ENCODE assay signal across 17 cellular contexts in the genomic region with DNA sequence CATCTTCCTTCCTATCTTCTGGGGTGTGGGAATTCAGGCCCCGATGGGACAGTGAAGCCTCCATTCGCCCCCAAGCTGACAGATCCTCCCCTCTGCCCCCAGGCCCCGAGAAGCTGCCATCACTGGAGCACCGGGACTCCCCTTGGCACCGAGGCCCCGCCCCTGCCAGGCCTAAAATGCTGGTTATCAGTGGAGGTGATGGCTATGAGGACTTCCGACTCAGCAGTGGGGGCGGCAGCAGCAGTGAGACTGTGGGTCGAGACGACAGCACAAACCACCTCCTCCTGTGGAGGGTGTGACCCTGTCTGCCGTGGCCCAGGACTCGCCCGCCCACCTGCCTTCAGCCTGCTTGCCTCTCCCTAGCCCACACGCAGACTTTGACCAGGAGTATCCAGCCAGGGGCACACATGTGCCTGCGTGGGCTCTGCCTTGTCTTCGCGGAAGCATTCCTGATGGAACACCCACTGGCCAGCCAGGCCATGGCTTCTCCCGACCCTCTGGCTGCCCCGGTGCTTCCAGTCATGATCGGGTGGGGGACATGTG. TPM values are rescaled to one million over a fixed set of nuclear protein-coding genes. Genes with fewer than 3 reads are reported as not detected.
DNase-seq lines count a peak whose midpoint lies in the region; ATAC-seq, FAIRE-seq and TF ChIP-seq lines count a peak whose summit lies in the region.
"Had no signal": no experiment of that assay in that cellular context is flagged by ENCODE, and none has a peak within 500 bp of the region (broad histone marks: within the 10 kb centered on the region; RNA-seq: fewer than 3 reads in every experiment).

No MANE protein-coding gene starts in this region.

- peaks cover 32% of the 10 kb centered on the region for H3K4me1 Mint-ChIP-seq in activated T-cell treated with anti-CD3 and anti-CD28 coated beads, Interleukin-2, amount 50 U/mL, for 4 hours (ENCODE audit: low read depth)
- H3K4me1 Mint-ChIP-seq in activated naive CD8-positive, alpha-beta T cell treated with anti-CD3 and anti-CD28 coated beads, Interleukin-2, amount 10 ng/mL, durations not matched to agents 7 days and 5 days, result peaks cover 24% of the 10 kb centered on the region

- H3K4me1 ChIP-seq in HEK293 (ENCODE audit: control insufficient read depth, insufficient read depth, low read length), result no peaks in the 10 kb centered on the region
- peaks cover 0 to 10% (median 0%) of the 10 kb centered on the region in 3 donors for H3K4me1 ChIP-seq in esophagus squamous epithelium
- H3K4me1 ChIP-seq: neural progenitor cell had no signal

- H3K9me3 Mint-ChIP-seq in activated T-cell treated with anti-CD3 and anti-CD28 coated beads, Interleukin-2, amount 50 U/mL, for 4 hours, result no peaks in the 10 kb centered on the region
- no peaks in the 10 kb centered on the region for H3K9me3 Mint-ChIP-seq in activated naive CD8-positive, alpha-beta T cell treated with anti-CD3 and anti-CD28 coated beads, Interleukin-2, amount 10 ng/mL, durations not matched to agents 7 days and 5 days
- H3K9me3 Mint-ChIP-seq: neural progenitor cell had no signal

- ATAC-seq in activated T-cell treated with anti-CD3 and anti-CD28 coated beads, Interleukin-2, amount 50 U/mL, for 4 hours, result peak in 1 of 2 donors; percentile 15
- no peak for ATAC-seq in activated naive CD8-positive, alpha-beta T cell treated with anti-CD3 and anti-CD28 coated beads, Interleukin-2, amount 10 ng/mL, durations not matched to agents 7 days and 5 days (ENCODE audit: low read depth)

- no peak overlapping the region for H3K4me3 ChIP-seq in HEK293 (ENCODE audit: low read depth, low read length)
- H3K4me3 ChIP-seq in esophagus squamous epithelium, result no peak overlapping the region
- H3K4me3 ChIP-seq: neural progenitor cell had no signal

- intact Hi-C loops in esophagus squamous epithelium (cut with DNase I), result no loop called here

- TF ChIP-seq POLR2A in esophagus squamous epithelium (IDR thresholded peaks at IDR 0.05), result no peak

- no peaks in the 10 kb centered on the region for H3K27me3 Mint-ChIP-seq in activated T-cell treated with anti-CD3 and anti-CD28 coated beads, Interleukin-2, amount 50 U/mL, for 4 hours (ENCODE audit: low read depth)
- H3K27me3 Mint-ChIP-seq in activated naive CD8-positive, alpha-beta T cell treated with anti-CD3 and anti-CD28 coated beads, Interleukin-2, amount 10 ng/mL, durations not matched to agents 7 days and 5 days, result no peaks in the 10 kb centered on the region

- no peak for TF ChIP-seq CTCF in HEK293 (tag by site-specific recombination; IDR thresholded peaks at IDR 0.05)
- no peak for TF ChIP-seq CTCF in esophagus squamous epithelium (IDR thresholded peaks at IDR 0.05)

- CTCF ChIA-PET in HEK293 (lab: Yijun Ruan, JAX), result interaction anchor here (0.6 to 7.2 kb wide), 3 partner anchors 13 to 56 kb away, joined by 3 to 50 read pairs (median 5); no protein-coding TSS in a partner anchor

- peak; percentile 20 for DNase-seq in activated T-cell treated with anti-CD3 and anti-CD28 coated beads, Interleukin-2, amount 50 U/mL, for 4 hours
- no peak for DNase-seq in activated T-cell treated with anti-CD3 and anti-CD28 coated beads for 4 hours
- no peak for DNase-seq in activated naive CD8-positive, alpha-beta T cell treated with anti-CD3 and anti-CD28 coated beads, Interleukin-2, amount 10 ng/mL, durations not matched to agents 7 days and 5 days
- DNase-seq in stimulated activated CD4-positive, alpha-beta T cell treated with anti-CD3 and anti-CD28 coated beads, Interleukin-4, amount 100 ng/mL, for 1 hour, result peak; percentile 28
- no peak for DNase-seq in esophagus squamous epithelium (lab: John Stamatoyannopoulos, UW)
- no peak for DNase-seq in GM19239 (ENCODE audit: insufficient read length, low spot score)
- no peak for DNase-seq in mesenteric fat pad (ENCODE audit: low spot score)
- DNase-seq: COR-L47; effector CD4-positive, alpha-beta T cell; hippocampal formation; mesenchymal stem cell; NCI-H1694; NCI-H345; substantia nigra; SW 1271 had no signal

- 80 to 100% methylated on average over 1 to 9 of the region's 20 CpGs for WGBS in esophagus squamous epithelium, 2 donors

- H3K36me3 ChIP-seq in HEK293 (ENCODE audit: control insufficient read depth in 2 of 2, insufficient read depth in 1 of 2, low read length in 2 of 2), result peaks cover 0 to 31% of the 10 kb centered on the region in 2 experiments; a peak in 1 of 3 replicates
- peaks cover 0 to 47% (median 0%) of the 10 kb centered on the region in 3 donors for H3K36me3 ChIP-seq in esophagus squamous epithelium
- H3K36me3 ChIP-seq: neural progenitor cell had no signal

- FAIRE-seq in GM19239 (lab: Jason Lieb, UNC), result no peak

- peak overlapping the region; percentile 82 for H3K27ac Mint-ChIP-seq in activated naive CD8-positive, alpha-beta T cell treated with anti-CD3 and anti-CD28 coated beads, Interleukin-2, amount 10 ng/mL, durations not matched to agents 7 days and 5 days
- H3K27ac Mint-ChIP-seq: neural progenitor cell had no signal

- H3K36me3 Mint-ChIP-seq in activated T-cell treated with anti-CD3 and anti-CD28 coated beads, Interleukin-2, amount 50 U/mL, for 4 hours (ENCODE audit: insufficient read depth), result no peaks in the 10 kb centered on the region
- H3K36me3 Mint-ChIP-seq in activated naive CD8-positive, alpha-beta T cell treated with anti-CD3 and anti-CD28 coated beads, Interleukin-2, amount 10 ng/mL, durations not matched to agents 7 days and 5 days, result no peaks in the 10 kb centered on the region

- H3K4me3 Mint-ChIP-seq in activated T-cell treated with anti-CD3 and anti-CD28 coated beads, Interleukin-2, amount 50 U/mL, for 4 hours, result no peak overlapping the region
- H3K4me3 Mint-ChIP-seq in activated naive CD8-positive, alpha-beta T cell treated with anti-CD3 and anti-CD28 coated beads, Interleukin-2, amount 10 ng/mL, durations not matched to agents 7 days and 5 days, result no peak overlapping the region
- H3K4me3 Mint-ChIP-seq: neural progenitor cell had no signal

- POLR2A ChIA-PET in HEK293 (lab: Yijun Ruan, JAX), result no interaction called here
- POLR2A ChIA-PET in activated naive CD8-positive, alpha-beta T cell treated with anti-CD3 and anti-CD28 coated beads, Interleukin-2, amount 10 ng/mL, durations not matched to agents 7 days and 5 days (lab: Charles Lee), result interaction anchor here (1.7 kb wide), 1 partner anchor 12 kb away, joined by 3 read pairs; no protein-coding TSS in a partner anchor

- H3K27ac ChIP-seq in HEK293 (ENCODE audit: extremely low read depth, low read depth, low read length) (no peak overlapping the region), esophagus squamous epithelium (no peak overlapping the region)
- H3K27ac ChIP-seq: neural progenitor cell had no signal

- H3K9me3 ChIP-seq in HEK293 (ENCODE audit: control insufficient read depth, insufficient read depth, low read depth, low read length) (no peaks in the 10 kb centered on the region), esophagus squamous epithelium (no peaks in the 10 kb centered on the region)

- H3K27me3 ChIP-seq in esophagus squamous epithelium, result no peaks in the 10 kb centered on the region
- H3K27me3 ChIP-seq: neural progenitor cell had no signal

TF ChIP-seq in HEK293, 187 proteins besides CTCF, POLR2A, EP300 and RAD21 (continues in another document):
- TF ChIP-seq ZNF274 (IDR thresholded peaks at IDR 0.05; ENCODE audit: low read length), result no peak
- TF ChIP-seq ZNF274 (tag by site-specific recombination; IDR thresholded peaks at IDR 0.05; ENCODE audit: borderline replicate concordance), result no peak
- TF ChIP-seq GFI1B (tag by site-specific recombination; IDR thresholded peaks at IDR 0.05), result no peak
- TF ChIP-seq, protein P1, sequence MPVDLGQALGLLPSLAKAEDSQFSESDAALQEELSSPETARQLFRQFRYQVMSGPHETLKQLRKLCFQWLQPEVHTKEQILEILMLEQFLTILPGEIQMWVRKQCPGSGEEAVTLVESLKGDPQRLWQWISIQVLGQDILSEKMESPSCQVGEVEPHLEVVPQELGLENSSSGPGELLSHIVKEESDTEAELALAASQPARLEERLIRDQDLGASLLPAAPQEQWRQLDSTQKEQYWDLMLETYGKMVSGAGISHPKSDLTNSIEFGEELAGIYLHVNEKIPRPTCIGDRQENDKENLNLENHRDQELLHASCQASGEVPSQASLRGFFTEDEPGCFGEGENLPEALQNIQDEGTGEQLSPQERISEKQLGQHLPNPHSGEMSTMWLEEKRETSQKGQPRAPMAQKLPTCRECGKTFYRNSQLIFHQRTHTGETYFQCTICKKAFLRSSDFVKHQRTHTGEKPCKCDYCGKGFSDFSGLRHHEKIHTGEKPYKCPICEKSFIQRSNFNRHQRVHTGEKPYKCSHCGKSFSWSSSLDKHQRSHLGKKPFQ (tag by site-specific recombination; IDR thresholded peaks at IDR 0.05), result no peak
- no peak for TF ChIP-seq ZNF266 (tag by site-specific recombination; IDR thresholded peaks at IDR 0.05; ENCODE audit: low read depth)
- peak; percentile 96 for TF ChIP-seq EGR2 (tag by site-specific recombination; IDR thresholded peaks at IDR 0.05; ENCODE audit: low read depth)
- TF ChIP-seq, protein P2, sequence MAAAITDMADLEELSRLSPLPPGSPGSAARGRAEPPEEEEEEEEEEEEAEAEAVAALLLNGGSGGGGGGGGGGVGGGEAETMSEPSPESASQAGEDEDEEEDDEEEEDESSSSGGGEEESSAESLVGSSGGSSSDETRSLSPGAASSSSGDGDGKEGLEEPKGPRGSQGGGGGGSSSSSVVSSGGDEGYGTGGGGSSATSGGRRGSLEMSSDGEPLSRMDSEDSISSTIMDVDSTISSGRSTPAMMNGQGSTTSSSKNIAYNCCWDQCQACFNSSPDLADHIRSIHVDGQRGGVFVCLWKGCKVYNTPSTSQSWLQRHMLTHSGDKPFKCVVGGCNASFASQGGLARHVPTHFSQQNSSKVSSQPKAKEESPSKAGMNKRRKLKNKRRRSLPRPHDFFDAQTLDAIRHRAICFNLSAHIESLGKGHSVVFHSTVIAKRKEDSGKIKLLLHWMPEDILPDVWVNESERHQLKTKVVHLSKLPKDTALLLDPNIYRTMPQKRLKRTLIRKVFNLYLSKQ (tag by site-specific recombination; IDR thresholded peaks at IDR 0.05; ENCODE audit: borderline replicate concordance), result no peak
- peak; percentile 96 for TF ChIP-seq ZFHX2 (tag by site-specific recombination; conservative IDR thresholded peaks at IDR 0.05)

RNA-seq across cellular contexts. Expression of a gene that starts 8.6 kb away (rescaled TPM):
- 10 to 100 TPM; 31.3 to 36.6 (median 32.5) TPM for total RNA-seq in activated T-cell treated with anti-CD3 and anti-CD28 coated beads, Interleukin-2, amount 50 U/mL, for 4 hours
- total RNA-seq in activated naive CD8-positive, alpha-beta T cell treated with anti-CD3 and anti-CD28 coated beads, Interleukin-2, amount 10 ng/mL, durations not matched to agents 7 days and 5 days, result 10 to 100 TPM; 26.2 to 28.4 TPM
- total RNA-seq in esophagus squamous epithelium, result 1 to 10 TPM; 3.7 to 8.8 (median 5.3) TPM
- total RNA-seq in mesenteric fat pad, result 15.8 TPM

RNA-seq across cellular contexts. Expression of a gene that starts 59.5 kb away (rescaled TPM):
- total RNA-seq in activated T-cell treated with anti-CD3 and anti-CD28 coated beads, Interleukin-2, amount 50 U/mL, for 4 hours, result under 1 TPM; 0.13 to 0.27 (median 0.13) TPM
- total RNA-seq in activated naive CD8-positive, alpha-beta T cell treated with anti-CD3 and anti-CD28 coated beads, Interleukin-2, amount 10 ng/mL, durations not matched to agents 7 days and 5 days, result not detected
- total RNA-seq in esophagus squamous epithelium, result 10 to 100 TPM in 1 of 4 donors, 1 to 10 TPM in 3; 3.2 to 23.1 (median 5.4) TPM
- total RNA-seq in mesenteric fat pad, result 49.8 TPM

Comparison
In these comparisons a context has a peak if more than half of its experiments do, and no peak if none do; other contexts are left out.
1. DNase-seq: peak in activated T-cell treated with anti-CD3 and anti-CD28 coated beads, Interleukin-2, amount 50 U/mL, for 4 hours (single experiment) and stimulated activated CD4-positive, alpha-beta T cell treated with anti-CD3 and anti-CD28 coated beads, Interleukin-4, amount 100 ng/mL, for 1 hour (single experiment); none in activated T-cell treated with anti-CD3 and anti-CD28 coated beads for 4 hours (single experiment), activated naive CD8-positive, alpha-beta T cell treated with anti-CD3 and anti-CD28 coated beads, Interleukin-2, amount 10 ng/mL, durations not matched to agents 7 days and 5 days (single experiment), esophagus squamous epithelium (single experiment), GM19239 (single experiment) and mesenteric fat pad (single experiment).